10 cellular contexts compared by ENCODE assay signal in genomic region chr7:7051221-7051877, GRCh38.
DNase-seq lines count a peak whose midpoint lies in the region; ATAC-seq and TF ChIP-seq lines count a peak whose summit lies in the region.
"Had no signal": no experiment of that assay in that cellular context is flagged by ENCODE, and none has a peak within 500 bp of the region (broad histone marks: within the 10 kb centered on the region; RNA-seq: fewer than 3 reads in every experiment).

No MANE protein-coding gene starts in this region.

- peak overlapping the region in 1 of 2 donors; percentile 11 for H3K9ac ChIP-seq in mucosa of rectum (ENCODE audit: low read depth in 1 of 2, low read length in 2 of 2)

- H3K27me3 Mint-ChIP-seq in mesothelial cell of epicardium (ENCODE audit: low read depth), result peaks cover 1% of the 10 kb centered on the region

- no peaks in the 10 kb centered on the region for H3K27me3 ChIP-seq in mucosa of rectum (ENCODE audit: control insufficient read depth in 2 of 2, insufficient read depth in 2 of 2, low read length in 2 of 2)

- in situ Hi-C loops in GM13976 (cut with MboI; ENCODE audit: low sequenced_read_pairs, unreplicated experiment), result no loop called here

- ATAC-seq in HG02840 (IDR thresholded peaks at IDR 0.05; ENCODE audit: low FRiP score, unreplicated experiment), result peak; percentile 58
- ATAC-seq in HG03135 (IDR thresholded peaks at IDR 0.05; ENCODE audit: unreplicated experiment), result no peak

- no peaks in the 10 kb centered on the region for H3K9me3 Mint-ChIP-seq in mesothelial cell of epicardium

- H3K9me3 ChIP-seq in mucosa of rectum (ENCODE audit: control insufficient read depth in 2 of 2, low read length in 2 of 2), result no peaks in the 10 kb centered on the region

- no peaks in the 10 kb centered on the region for H3K4me1 Mint-ChIP-seq in mesothelial cell of epicardium

- DNase-seq in GM13976 (ENCODE audit: low spot score) (peak; percentile 15), OCI-M1 (lab: John Stamatoyannopoulos, UW) (peak; percentile 42), posterior vena cava (ENCODE audit: low spot score) (no peak), NCI-H2029 treated with DMSO at 0.1 percent for 48 hours (lab: John Stamatoyannopoulos, UW) (no peak), mesothelial cell of epicardium (ENCODE audit: low spot score in 2 of 2, unreplicated experiment in 2 of 2) (no peak)
- DNase-seq: activated CD4-positive, CD25-positive, alpha-beta regulatory T cell treated with anti-CD3 and anti-CD28 coated beads, Interleukin-2, amount 50 U/mL, for 72 hours; stimulated activated CD8-positive, alpha-beta memory T cell treated with anti-CD3 and anti-CD28 coated beads, Interleukin-4, amount 100 ng/mL, for 48 hours had no signal

- H3K4me3 Mint-ChIP-seq in mesothelial cell of epicardium, result no peak overlapping the region

- H3K27ac ChIP-seq in mucosa of rectum (ENCODE audit: low read depth in 2 of 2, low read length in 2 of 2), result peak overlapping the region; percentile 19 to 57

- no peak overlapping the region for H3K27ac Mint-ChIP-seq in mesothelial cell of epicardium

- TF ChIP-seq CTCF in GM13976 (IDR thresholded peaks at IDR 0.05; ENCODE audit: borderline replicate concordance, control extremely low read depth, extremely low read depth, insufficient read depth, missing control alignments), result no peak
- no peak for TF ChIP-seq CTCF in mesothelial cell of epicardium (IDR thresholded peaks at IDR 0.05; ENCODE audit: unreplicated experiment)

- intact Hi-C loops in posterior vena cava (cut with DNase I), result no loop called here

- H3K36me3 ChIP-seq in mucosa of rectum (ENCODE audit: control insufficient read depth in 2 of 2, insufficient read depth in 2 of 2, low read length in 2 of 2), result no peaks in the 10 kb centered on the region

- H3K36me3 Mint-ChIP-seq in mesothelial cell of epicardium, result no peaks in the 10 kb centered on the region

- peak overlapping the region in 1 of 2 donors; percentile 23 for H3K4me3 ChIP-seq in mucosa of rectum (ENCODE audit: low read length in 2 of 2)

- H3K4me1 ChIP-seq in mucosa of rectum (ENCODE audit: control insufficient read depth in 2 of 2, insufficient read depth in 2 of 2, low read length in 2 of 2), result peaks cover 7 to 19% of the 10 kb centered on the region in 2 donors

Comparison
In these comparisons a context has a peak if more than half of its experiments do, and no peak if none do; other contexts are left out.
1. DNase-seq: peak in GM13976 (single experiment) and OCI-M1 (single experiment); none in posterior vena cava (single experiment), NCI-H2029 treated with DMSO at 0.1 percent for 48 hours (single experiment) and mesothelial cell of epicardium (0 of 2).